Comparison of ENCODE assay signal across 27 cellular contexts in genomic region chr13:90184355-90184754, GRCh38.
"Had no signal": no experiment of that assay in that cellular context is flagged by ENCODE, and none has a peak within 500 bp of the region (broad histone marks: within the 10 kb centered on the region; RNA-seq: fewer than 3 reads in every experiment).

No MANE protein-coding gene starts in this region.

- H3K4me3 ChIP-seq: stomach, suprapubic skin, testis, thoracic aorta, thyroid gland, tibial artery, tibial nerve, transverse colon, upper lobe of left lung, upper lobe of right lung, uterus, vagina had no signal

- DNase-seq: stimulated activated CD4-positive, alpha-beta T cell treated with anti-CD3 and anti-CD28 coated beads, Interleukin-2, amount 100 ng/mL, for 48 hours; stimulated activated CD4-positive, alpha-beta T cell treated with anti-CD3 and anti-CD28 coated beads, Interleukin-4, amount 100 ng/mL, for 1 hour; stimulated activated CD4-positive, alpha-beta T cell treated with anti-CD3 and anti-CD28 coated beads, Interleukin-4, amount 100 ng/mL, for 24 hours; stimulated activated CD4-positive, alpha-beta T cell treated with anti-CD3 and anti-CD28 coated beads, Interleukin-4, amount 100 ng/mL, for 4 hours; stimulated activated CD8-positive, alpha-beta memory T cell treated with anti-CD3 and anti-CD28 coated beads, Interleukin-4, amount 100 ng/mL, for 48 hours; stimulated activated naive B cell treated with anti-CD40 and anti-IgM and Interleukin-4, amounts not matched to agents 10 μg/mL and 1 μg/mL and 100 μg/mL, for 72 hours; stimulated activated naive CD4-positive, alpha-beta T cell; stimulated activated naive CD4-positive, alpha-beta T cell treated with Interleukin-2 at 50 U/mL for 16 hours; stimulated activated naive CD8-positive, alpha-beta T cell treated with anti-CD3 and anti-CD28 coated beads, Interleukin-15, amount 100 ng/mL, for 72 hours; stimulated activated naive CD8-positive, alpha-beta T cell treated with anti-CD3 and anti-CD28 coated beads, Interleukin-15, Interleukin-2, amounts not matched to agents 100 U/mL and 50 U/mL, for 24 hours; stomach; substantia nigra; testis; thyroid gland; tibial artery; transverse colon; trophoblast cell; upper lobe of left lung; upper lobe of right lung; uterus had no signal

- ATAC-seq: stimulated activated effector memory CD8-positive, alpha-beta T cell treated with anti-CD3 and anti-CD28 coated beads, Interleukin-12 subunit alpha, Interleukin-12 subunit beta, amount 100 ng/mL, for 72 hours; stimulated activated memory B cell treated with anti-CD40 and anti-IgM and Interleukin-4, amounts not matched to agents 10 μg/mL and 1 μg/mL and 100 μg/mL, for 72 hours; stimulated activated naive B cell treated with anti-CD40 and anti-IgM and Interleukin-4, amounts not matched to agents 10 μg/mL and 1 μg/mL and 100 μg/mL, for 72 hours; stimulated activated naive CD8-positive, alpha-beta T cell treated with anti-CD3 and anti-CD28 coated beads, Interleukin-15, amount 100 ng/mL, for 72 hours; stimulated activated naive CD8-positive, alpha-beta T cell treated with anti-CD3 and anti-CD28 coated beads, Interleukin-15, Interleukin-2, amounts not matched to agents 100 U/mL and 50 U/mL, for 24 hours; upper lobe of right lung had no signal

- H3K4me1 ChIP-seq: stomach, suprapubic skin, testis, thyroid gland, tibial artery, tibial nerve, upper lobe of left lung, upper lobe of right lung, uterus, vagina had no signal

- FAIRE-seq: urothelium cell line had no signal

- H3K27me3 ChIP-seq: stomach, suprapubic skin, testis, thyroid gland, tibial artery, tibial nerve, transverse colon, upper lobe of left lung, upper lobe of right lung, uterus, vagina had no signal

- H3K9me3 ChIP-seq: stomach, suprapubic skin, testis, thoracic aorta, thyroid gland, tibial artery, tibial nerve, transverse colon, upper lobe of left lung, upper lobe of right lung, uterus, vagina had no signal

- H3K36me3 ChIP-seq: stomach, suprapubic skin, thoracic aorta, thyroid gland, tibial artery, tibial nerve, transverse colon, upper lobe of left lung, upper lobe of right lung, uterus, vagina had no signal

- H3K27ac ChIP-seq: stomach, suprapubic skin, testis, thoracic aorta, thyroid gland, tibial artery, tibial nerve, transverse colon, upper lobe of left lung, upper lobe of right lung, uterus, vagina had no signal
